ENCODE assay signal across 28 cellular contexts in the genomic region with DNA sequence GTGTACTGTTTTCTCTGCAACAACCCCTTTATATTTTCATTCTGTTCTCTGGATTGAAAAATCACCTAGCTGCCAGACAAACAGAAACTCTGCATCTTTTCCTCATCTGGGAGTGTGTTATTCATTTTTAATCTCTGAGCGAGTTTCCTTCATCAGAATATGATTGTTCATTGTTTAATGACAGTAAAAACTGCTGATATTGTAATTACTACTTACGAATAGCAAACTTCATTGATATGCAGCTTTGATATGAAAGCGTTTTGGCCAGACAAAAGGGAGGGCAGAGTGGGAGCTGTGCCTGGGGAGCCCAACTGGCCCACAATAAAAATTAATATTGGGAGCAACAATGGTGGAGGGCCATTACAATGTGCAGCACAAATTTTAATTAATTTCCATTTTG.
"Had no signal": no experiment of that assay in that cellular context is flagged by ENCODE, and none has a peak within 500 bp of the region (broad histone marks: within the 10 kb centered on the region; RNA-seq: fewer than 3 reads in every experiment).

No MANE protein-coding gene starts in this region.

- H3K4me1 ChIP-seq: pancreas, prostate gland, spleen, suprapubic skin, testis, tibial artery, transverse colon, upper lobe of right lung, uterus had no signal

- H3K9me3 ChIP-seq: neutrophil, pancreas, prostate gland, spleen, suprapubic skin, testis, tibial artery, transverse colon, upper lobe of right lung, uterus had no signal

- H3K27ac ChIP-seq: neutrophil, pancreas, prostate gland, skin epidermis, spleen, suprapubic skin, testis, tibial artery, transverse colon, upper lobe of right lung, uterus had no signal

- H3K36me3 ChIP-seq: neutrophil, pancreas, prostate gland, suprapubic skin, transverse colon, upper lobe of right lung, uterus had no signal

- FAIRE-seq: pancreas had no signal

- H3K4me3 ChIP-seq: pancreas, prostate gland, skin epidermis, smooth muscle cell, spleen, suprapubic skin, testis, tibial artery, transverse colon, upper lobe of right lung, uterus had no signal

- ATAC-seq: naive thymus-derived CD8-positive, alpha-beta T cell; natural killer cell treated with Interleukin-12 subunit alpha and Interleukin-12 subunit beta and Interleukin-15 and Interleukin-18, amount 100 ng/mL, for 72 hours; pancreas; right cardiac atrium; sciatic nerve; stimulated activated memory B cell treated with anti-CD40 and anti-IgM and Interleukin-4, amounts not matched to agents 10 μg/mL and 1 μg/mL and 100 μg/mL, for 72 hours; stimulated activated naive CD8-positive, alpha-beta T cell treated with anti-CD3 and anti-CD28 coated beads, Interleukin-15, amount 100 ng/mL, for 72 hours; stimulated activated naive CD8-positive, alpha-beta T cell treated with anti-CD3 and anti-CD28 coated beads, Interleukin-15, Interleukin-2, amounts not matched to agents 100 U/mL and 50 U/mL, for 24 hours; upper lobe of right lung had no signal

- DNase-seq: naive thymus-derived CD8-positive, alpha-beta T cell; nephron progenitor cell; nucleus accumbens; pancreas; right cardiac atrium; spleen; stimulated activated CD4-positive, alpha-beta T cell treated with anti-CD3 and anti-CD28 coated beads, Interleukin-12 subunit alpha, Interleukin-12 subunit beta, amount 100 ng/mL, for 4 hours; stimulated activated CD4-positive, alpha-beta T cell treated with anti-CD3 and anti-CD28 coated beads, Interleukin-1b, Interleukin-23, amount 100 ng/mL, for 48 hours; stimulated activated CD4-positive, alpha-beta T cell treated with anti-CD3 and anti-CD28 coated beads, Interleukin-4, amount 100 ng/mL, for 1 hour; stimulated activated CD4-positive, alpha-beta T cell treated with anti-CD3 and anti-CD28 coated beads, Interleukin-4, amount 100 ng/mL, for 4 hours; stimulated activated CD8-positive, alpha-beta memory T cell treated with anti-CD3 and anti-CD28 coated beads, Interleukin-4, amount 100 ng/mL, for 48 hours; stimulated activated naive CD4-positive, alpha-beta T cell; stimulated activated naive CD8-positive, alpha-beta T cell treated with anti-CD3 and anti-CD28 coated beads, Interleukin-15, amount 100 ng/mL, for 72 hours; stimulated activated naive CD8-positive, alpha-beta T cell treated with anti-CD3 and anti-CD28 coated beads, Interleukin-15, Interleukin-2, amounts not matched to agents 100 U/mL and 50 U/mL, for 24 hours; substantia nigra; testis; tibial artery; transverse colon; upper lobe of right lung; uterus had no signal

- H3K4me2 ChIP-seq: smooth muscle cell had no signal

- H3K27me3 ChIP-seq: neutrophil, pancreas, spleen, suprapubic skin, testis, tibial artery, transverse colon, upper lobe of right lung, uterus had no signal
